In the genomic region with DNA sequence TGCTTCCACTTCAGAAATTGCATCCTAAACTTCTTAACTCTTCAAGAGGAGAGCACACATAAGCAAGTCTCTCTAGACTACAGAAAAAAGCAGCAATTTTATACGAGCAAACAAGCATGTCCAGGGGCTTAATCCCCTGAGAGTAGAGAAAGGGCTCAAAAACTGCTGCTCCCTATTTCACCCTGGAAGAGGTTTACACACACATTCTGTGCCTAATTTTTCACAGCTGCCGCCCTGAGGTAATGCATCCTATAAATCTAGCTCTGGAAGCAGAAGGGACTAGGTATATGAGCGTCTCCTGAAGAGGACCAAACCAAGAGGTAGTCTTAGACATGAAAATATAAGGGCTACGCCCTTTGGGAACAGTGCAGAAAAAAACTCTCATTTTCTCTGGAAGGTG, we compare ENCODE assay signal across 11 cellular contexts.
"Had no signal": no experiment of that assay in that cellular context is flagged by ENCODE, and none has a peak within 500 bp of the region (broad histone marks: within the 10 kb centered on the region; RNA-seq: fewer than 3 reads in every experiment).

No MANE protein-coding gene starts in this region.

- H3K36me3 ChIP-seq: gastroesophageal sphincter, right lobe of liver had no signal

- H3K9me3 ChIP-seq: right lobe of liver had no signal

- H3K4me1 ChIP-seq: gastroesophageal sphincter, right lobe of liver had no signal

- FAIRE-seq: kidney had no signal

- H3K4me3 ChIP-seq: gastroesophageal sphincter, right lobe of liver had no signal

- H3K27ac ChIP-seq: gastroesophageal sphincter, right lobe of liver had no signal

- H3K27me3 ChIP-seq: gastroesophageal sphincter, right lobe of liver had no signal

- DNase-seq: activated effector memory CD4-positive, alpha-beta T cell treated with Interleukin-2 at 50 U/mL for 16 hours; activated T-cell treated with anti-CD3 and anti-CD28 coated beads, Interleukin-2, amount 50 U/mL, for 1 hour; cerebellar nuclear complex; dermis blood vessel endothelial cell; kidney; right lobe of liver; stimulated activated naive CD4-positive, alpha-beta T cell; substantia nigra; T-helper 17 cell; trophoblast cell had no signal

- ATAC-seq: gastroesophageal sphincter, right lobe of liver, T-helper 17 cell had no signal
